Comparison of ENCODE assay signal across 1 cellular context in genomic region chr14:101972126-101972785, GRCh38.
TF ChIP-seq lines count a peak whose summit lies in the region.

No MANE protein-coding gene starts in this region.

TF ChIP-seq in HepG2, 621 proteins besides CTCF, POLR2A, EP300 and RAD21 (continued from another document and continues in another):
- TF ChIP-seq KIAA2018 (CRISPR knock-in tag; IDR thresholded peaks at IDR 0.05; ENCODE audit: borderline replicate concordance) (no peak), ZNF619 (CRISPR knock-in tag; IDR thresholded peaks at IDR 0.05) (no peak), ZNF44 (CRISPR knock-in tag; IDR thresholded peaks at IDR 0.05) (no peak), ZNF276 (CRISPR knock-in tag; IDR thresholded peaks at IDR 0.05; ENCODE audit: low read depth) (no peak), ZNF605 (CRISPR knock-in tag; IDR thresholded peaks at IDR 0.05) (no peak), GLI4 (CRISPR knock-in tag; IDR thresholded peaks at IDR 0.05; ENCODE audit: borderline replicate concordance) (no peak), ZNF383 (CRISPR knock-in tag; IDR thresholded peaks at IDR 0.05; ENCODE audit: borderline replicate concordance) (no peak), MIER3 (CRISPR knock-in tag; IDR thresholded peaks at IDR 0.05; ENCODE audit: borderline replicate concordance) (peak; percentile 30; the same call in 1 of the 2 replicates), MED1 (CRISPR knock-in tag; IDR thresholded peaks at IDR 0.05) (0 out of 2 replicates have a peak, but pooled peaks have one; percentile 38), NKX3-1 (CRISPR knock-in tag; IDR thresholded peaks at IDR 0.05) (no peak), FOXP1 (IDR thresholded peaks at IDR 0.05) (no peak), FOXP1 (CRISPR knock-in tag; IDR thresholded peaks at IDR 0.05) (no peak), ZNF792 (CRISPR knock-in tag; IDR thresholded peaks at IDR 0.05) (peak; percentile 51; the same call in 1 of the 2 replicates), CENPBD1 (CRISPR knock-in tag; IDR thresholded peaks at IDR 0.05; ENCODE audit: borderline replicate concordance, low read depth) (no peak), SOX5 (CRISPR knock-in tag; IDR thresholded peaks at IDR 0.05; ENCODE audit: borderline replicate concordance) (peak; percentile 33; the same call in 1 of the 2 replicates), MED13 (CRISPR knock-in tag; IDR thresholded peaks at IDR 0.05) (no peak), EEA1 (CRISPR knock-in tag; IDR thresholded peaks at IDR 0.05; ENCODE audit: borderline replicate concordance) (no peak), ZNF674 (CRISPR knock-in tag; IDR thresholded peaks at IDR 0.05; ENCODE audit: low read depth) (no peak), ZBTB7B (CRISPR knock-in tag; IDR thresholded peaks at IDR 0.05) (no peak), RARA (CRISPR knock-in tag; IDR thresholded peaks at IDR 0.05) (peak; percentile 17; the same call in 1 of the 2 replicates), SCMH1 (CRISPR knock-in tag; IDR thresholded peaks at IDR 0.05; ENCODE audit: borderline replicate concordance) (no peak), ZNF773 (CRISPR knock-in tag; IDR thresholded peaks at IDR 0.05; ENCODE audit: borderline replicate concordance) (no peak), TARDBP (CRISPR knock-in tag; IDR thresholded peaks at IDR 0.05) (0 out of 2 replicates have a peak, but pooled peaks have one; percentile 49), ZNF337 (CRISPR knock-in tag; IDR thresholded peaks at IDR 0.05; ENCODE audit: borderline replicate concordance, low read depth) (no peak), ELF3 (CRISPR knock-in tag; IDR thresholded peaks at IDR 0.05) (0 out of 2 replicates have a peak, but pooled peaks have one; percentile 34), MAFF (IDR thresholded peaks at IDR 0.05; ENCODE audit: low read depth, low read length) (peak; percentile 62), ZBTB44 (CRISPR knock-in tag; IDR thresholded peaks at IDR 0.05) (no peak), ZNF761 (CRISPR knock-in tag; conservative IDR thresholded peaks at IDR 0.05) (no peak), TEAD3 (CRISPR knock-in tag; optimal IDR thresholded peaks at IDR 0.05; ENCODE audit: borderline replicate concordance) (peak; percentile 86), RAD51 (IDR thresholded peaks at IDR 0.05; ENCODE audit: borderline replicate concordance) (no peak), SOX13 (IDR thresholded peaks at IDR 0.05) (no peak), SOX13 (CRISPR knock-in tag; conservative IDR thresholded peaks at IDR 0.05 in 1 of 2, IDR thresholded peaks at IDR 0.05 in 1 of 2) (peak in 1 of 2 experiments; percentile 33; a peak in 1 of 4 replicates), MAZ (IDR thresholded peaks at IDR 0.05; ENCODE audit: borderline replicate concordance, low read depth, low read length) (no peak), MAZ (CRISPR knock-in tag; IDR thresholded peaks at IDR 0.05; ENCODE audit: low read depth) (no peak), XRCC5 (optimal IDR thresholded peaks at IDR 0.05; ENCODE audit: low read length) (peak; percentile 23), ZNF562 (CRISPR knock-in tag; IDR thresholded peaks at IDR 0.05; ENCODE audit: borderline replicate concordance) (no peak), FOSL2 (CRISPR knock-in tag; IDR thresholded peaks at IDR 0.05) (peak; percentile 99), KLF13 (CRISPR knock-in tag; IDR thresholded peaks at IDR 0.05) (no peak), STAG1 (CRISPR knock-in tag; IDR thresholded peaks at IDR 0.05) (no peak), ZNF609 (CRISPR knock-in tag; IDR thresholded peaks at IDR 0.05; ENCODE audit: borderline replicate concordance) (no peak), MAFK (conservative IDR thresholded peaks at IDR 0.05 in 1 of 2, IDR thresholded peaks at IDR 0.05 in 1 of 2; ENCODE audit: low read length in 2 of 2) (0 out of 4 replicates have a peak, but pooled peaks of 1 of the 2 experiments have one; percentile 12), MXI1 (IDR thresholded peaks at IDR 0.05; ENCODE audit: borderline replicate concordance, low read depth, low read length) (peak; percentile 50; the same call in 1 of the 3 replicates), FOXA1 (IDR thresholded peaks at IDR 0.05) (no peak), FOXA1 (CRISPR knock-in tag; IDR thresholded peaks at IDR 0.05) (no peak), PRDM10 (CRISPR knock-in tag; IDR thresholded peaks at IDR 0.05; ENCODE audit: low read depth) (no peak), ZNF224 (CRISPR knock-in tag; IDR thresholded peaks at IDR 0.05) (no peak), ZNF883 (CRISPR knock-in tag; IDR thresholded peaks at IDR 0.05; ENCODE audit: not compliant biosample characterization) (no peak), ZNF33A (CRISPR knock-in tag; IDR thresholded peaks at IDR 0.05; ENCODE audit: borderline replicate concordance) (no peak)
